In genomic region chr13:77699059-77699680, GRCh38 we compare ENCODE assay signal across 8 cellular contexts. TPM values are rescaled to one million over a fixed set of nuclear protein-coding genes. Genes with fewer than 3 reads are reported as not detected.
DNase-seq lines count a peak whose midpoint lies in the region; ATAC-seq and TF ChIP-seq lines count a peak whose summit lies in the region.

No MANE protein-coding gene starts in this region.

- peaks cover 55% of the 10 kb centered on the region for H3K4me1 Mint-ChIP-seq in activated T-cell treated with anti-CD3 and anti-CD28 coated beads, Interleukin-2, amount 50 U/mL, for 24 hours (ENCODE audit: low read depth)
- H3K4me1 Mint-ChIP-seq in activated naive CD8-positive, alpha-beta T cell treated with anti-CD3 and anti-CD28 coated beads, Interleukin-2, amount 50 U/mL, for 24 hours, result peaks cover 43% of the 10 kb centered on the region

- no peak for ATAC-seq in activated naive CD8-positive, alpha-beta T cell treated with anti-CD3 and anti-CD28 coated beads, Interleukin-2, amount 50 U/mL, for 24 hours
- no peak for ATAC-seq in GM18873 (IDR thresholded peaks at IDR 0.05; ENCODE audit: low FRiP score, unreplicated experiment)

- peak overlapping the region; percentile 94 for H3K4me3 Mint-ChIP-seq in activated T-cell treated with anti-CD3 and anti-CD28 coated beads, Interleukin-2, amount 50 U/mL, for 24 hours
- H3K4me3 Mint-ChIP-seq in activated naive CD8-positive, alpha-beta T cell treated with anti-CD3 and anti-CD28 coated beads, Interleukin-2, amount 50 U/mL, for 24 hours, result peak overlapping the region; percentile 95

- no peaks in the 10 kb centered on the region for H3K27me3 Mint-ChIP-seq in activated T-cell treated with anti-CD3 and anti-CD28 coated beads, Interleukin-2, amount 50 U/mL, for 24 hours
- H3K27me3 Mint-ChIP-seq in activated naive CD8-positive, alpha-beta T cell treated with anti-CD3 and anti-CD28 coated beads, Interleukin-2, amount 50 U/mL, for 24 hours, result peaks cover 2% of the 10 kb centered on the region

- H3K9ac ChIP-seq in liver (ENCODE audit: low read depth in 1 of 2, low read length in 2 of 2), result peak overlapping the region; percentile 15 to 59

- TF ChIP-seq CTCF in liver (IDR thresholded peaks at IDR 0.05; ENCODE audit: low read depth, low read length, missing input control), result no peak
- TF ChIP-seq CTCF in tibial artery (IDR thresholded peaks at IDR 0.05), result no peak

- H3K4me3 ChIP-seq in liver (ENCODE audit: low read depth in 1 of 3, low read length in 3 of 3) (peak overlapping the region; percentile 69 to 99 (median 92)), tibial artery (peak overlapping the region; percentile 87 to 98), MG63 (no peak overlapping the region)

- peak overlapping the region in 1 of 2 donors; percentile 55 for H3K27ac ChIP-seq in liver (ENCODE audit: low read depth in 1 of 2, low read length in 2 of 2)
- H3K27ac ChIP-seq in tibial artery, result peak overlapping the region; percentile 37 to 75

- intact Hi-C loops in tibial artery (cut with DNase I; ENCODE audit: low total_unique reads), result loop anchor here (10.0 kb wide), 1 partner anchor 374 kb away; the partner anchor contains the start of gene MYCBP2

- H3K27me3 ChIP-seq in liver (ENCODE audit: control insufficient read depth in 4 of 4, insufficient read depth in 4 of 4, low read length in 3 of 4), result no peaks in the 10 kb centered on the region
- no peaks in the 10 kb centered on the region for H3K27me3 ChIP-seq in tibial artery
- peaks cover 47% of the 10 kb centered on the region for H3K27me3 ChIP-seq in MG63

- peak overlapping the region; percentile 93 for H3K27ac Mint-ChIP-seq in activated T-cell treated with anti-CD3 and anti-CD28 coated beads, Interleukin-2, amount 50 U/mL, for 24 hours
- H3K27ac Mint-ChIP-seq in activated naive CD8-positive, alpha-beta T cell treated with anti-CD3 and anti-CD28 coated beads, Interleukin-2, amount 50 U/mL, for 24 hours, result peak overlapping the region; percentile 85

- WGBS in liver, result under 1% methylated on average over 4 of the region's 4 CpGs

- H3K9me3 ChIP-seq in liver (ENCODE audit: control insufficient read depth in 4 of 4, low read length in 3 of 4) (no peaks in the 10 kb centered on the region), tibial artery (no peaks in the 10 kb centered on the region), MG63 (no peaks in the 10 kb centered on the region)

- no peaks in the 10 kb centered on the region for H3K36me3 ChIP-seq in liver (ENCODE audit: control insufficient read depth in 4 of 4, insufficient read depth in 3 of 4, low read depth in 1 of 4, low read length in 3 of 4)
- no peaks in the 10 kb centered on the region for H3K36me3 ChIP-seq in tibial artery
- H3K36me3 ChIP-seq in MG63, result no peaks in the 10 kb centered on the region

- no peaks in the 10 kb centered on the region for H3K9me3 Mint-ChIP-seq in activated T-cell treated with anti-CD3 and anti-CD28 coated beads, Interleukin-2, amount 50 U/mL, for 24 hours
- H3K9me3 Mint-ChIP-seq in activated naive CD8-positive, alpha-beta T cell treated with anti-CD3 and anti-CD28 coated beads, Interleukin-2, amount 50 U/mL, for 24 hours, result no peaks in the 10 kb centered on the region

- no peak for TF ChIP-seq RAD21 in liver (IDR thresholded peaks at IDR 0.05)

- H3K36me3 Mint-ChIP-seq in activated T-cell treated with anti-CD3 and anti-CD28 coated beads, Interleukin-2, amount 50 U/mL, for 24 hours (ENCODE audit: low read depth), result peaks cover 7% of the 10 kb centered on the region
- peaks cover 6% of the 10 kb centered on the region for H3K36me3 Mint-ChIP-seq in activated naive CD8-positive, alpha-beta T cell treated with anti-CD3 and anti-CD28 coated beads, Interleukin-2, amount 50 U/mL, for 24 hours (ENCODE audit: low read depth)

- no peak for DNase-seq in activated T-cell treated with anti-CD3 and anti-CD28 coated beads, Interleukin-2, amount 50 U/mL, for 24 hours
- DNase-seq in activated T-cell treated with anti-CD3 and anti-CD28 coated beads for 4 hours, result no peak
- no peak for DNase-seq in activated naive CD8-positive, alpha-beta T cell treated with anti-CD3 and anti-CD28 coated beads, Interleukin-2, amount 50 U/mL, for 24 hours
- DNase-seq in tibial artery, result no peak
- DNase-seq in MG63, result no peak
- no peak for DNase-seq in NCI-H1105 treated with DMSO at 0.1 percent for 48 hours (lab: John Stamatoyannopoulos, UW)

- H3K4me1 ChIP-seq in liver (ENCODE audit: control insufficient read depth in 4 of 4, insufficient read depth in 4 of 4, low read length in 3 of 4) (peaks cover 0 to 28% (median 16%) of the 10 kb centered on the region in 4 donors), tibial artery (peaks cover 0 to 16% (median 9%) of the 10 kb centered on the region in 4 donors)

TF ChIP-seq in liver, 16 proteins besides CTCF, POLR2A, EP300 and RAD21:
- TF ChIP-seq REST (IDR thresholded peaks at IDR 0.05) (peak; percentile 8), SP1 (IDR thresholded peaks at IDR 0.05) (no peak), YY1 (IDR thresholded peaks at IDR 0.05) (no peak), MAX (IDR thresholded peaks at IDR 0.05) (no peak), NR2F2 (IDR thresholded peaks at IDR 0.05) (no peak), FOXA2 (IDR thresholded peaks at IDR 0.05) (no peak), JUND (IDR thresholded peaks at IDR 0.05) (peak in 1 of 2 donors; percentile 4), ATF3 (IDR thresholded peaks at IDR 0.05) (no peak), HNF4A (conservative IDR thresholded peaks at IDR 0.05) (no peak), FOXA1 (IDR thresholded peaks at IDR 0.05) (no peak), HNF4G (IDR thresholded peaks at IDR 0.05) (no peak), ZBTB33 (IDR thresholded peaks at IDR 0.05) (no peak), TAF1 (conservative IDR thresholded peaks at IDR 0.05) (no peak)
TF ChIP-seq in liver: peak in this region for 2.

RNA-seq across cellular contexts. Expression of gene SLAIN1, which starts 1.7 kb away (rescaled TPM):
- total RNA-seq in liver, result 1 to 10 TPM; 7.8 to 7.9 TPM
- polyA plus RNA-seq in liver, result 1 to 10 TPM; 1.9 to 6.4 TPM
- not detected in 2 replicates for total RNA-seq in MG63 (2014; rRNA removed; shearing (Covaris generic); ENCODE audit: low replicate concordance)
